In the genomic region with DNA sequence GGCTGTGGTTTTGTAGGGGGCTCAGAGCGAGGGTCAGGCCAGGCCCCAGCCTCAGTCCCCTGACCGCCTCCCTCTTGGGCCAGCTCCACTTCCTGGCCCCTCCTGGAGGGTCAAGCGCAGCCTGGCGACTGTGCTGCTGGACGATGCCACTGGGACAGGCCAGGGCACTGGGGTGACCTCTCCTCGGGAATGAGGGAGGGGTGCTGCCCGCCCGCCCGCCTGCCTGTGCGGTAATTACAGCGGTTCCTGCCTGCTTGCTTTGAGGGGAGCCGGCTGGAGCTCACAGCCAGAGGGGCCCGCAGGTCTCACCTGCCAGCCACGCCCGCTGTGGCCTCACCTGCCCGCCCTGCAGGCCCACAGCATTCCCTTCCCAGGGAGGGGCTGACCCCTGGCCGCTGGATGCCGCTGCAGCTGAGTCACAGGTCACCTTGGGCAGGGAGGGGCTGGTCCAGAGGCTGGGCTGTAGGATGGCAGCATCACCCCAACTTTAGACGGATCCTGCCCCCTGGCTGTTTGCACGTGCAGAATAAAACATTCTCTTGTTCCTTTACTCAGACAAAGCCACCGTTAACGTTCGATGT, we compare ENCODE assay signal across 8 cellular contexts.
DNase-seq lines count a peak whose midpoint lies in the region; ATAC-seq and TF ChIP-seq lines count a peak whose summit lies in the region.

No MANE protein-coding gene starts in this region.

- intact Hi-C loops in heart left ventricle (cut with DNase I) (loop anchor here in 9 of 10 donors (1.0 to 10.0 kb wide), 11 partner anchors 69 to 174 kb away; a partner anchor contains a TSS), Right ventricle myocardium inferior (cut with DNase I) (loop anchor here (5.0 to 10.0 kb wide), 2 partner anchors 74 to 121 kb away; a partner anchor contains a TSS), OCI-LY7 (cut with micrococcal nuclease; ENCODE audit: unreplicated experiment) (loop anchor here (2.0 kb wide), 1 partner anchor 127 kb away; no protein-coding TSS in a partner anchor)

- WGBS in heart left ventricle, 4 donors = 41 to 52% (median 49%) methylated on average over 15 to 23 of the region's 23 CpGs

- no peaks in the 10 kb centered on the region for H3K9me2 ChIP-seq in OCI-LY7 (ENCODE audit: insufficient read depth, low read length)

- H3K27me3 ChIP-seq in heart left ventricle = peaks cover 0 to 41% (median 12%) of the 10 kb centered on the region in 9 donors

- peaks cover 0 to 30% (median 9%) of the 10 kb centered on the region in 12 donors for H3K4me1 ChIP-seq in heart left ventricle
- no peaks in the 10 kb centered on the region for H3K4me1 ChIP-seq in OCI-LY7 (ENCODE audit: insufficient read depth, low read length, poor library complexity, severe bottlenecking)

- H3K36me3 ChIP-seq in heart left ventricle (no peaks in the 10 kb centered on the region), OCI-LY7 (ENCODE audit: insufficient read depth, low read length) (no peaks in the 10 kb centered on the region)

- no peak overlapping the region for H3K4me2 ChIP-seq in OCI-LY7 (ENCODE audit: low read length)

- ATAC-seq in heart left ventricle (peak in 2 of 4 donors; percentile 18 to 39), Right ventricle myocardium inferior (no peak), HG02973 (IDR thresholded peaks at IDR 0.05; ENCODE audit: unreplicated experiment) (no peak)
- no peak for ATAC-seq in activated CD4-positive, CD25-positive, alpha-beta regulatory T cell treated with anti-CD3 and anti-CD28 coated beads, Interleukin-2, amount 50 U/mL, for 24 hours

- H4K20me1 ChIP-seq in OCI-LY7 (ENCODE audit: insufficient read depth, low read length) = no peaks in the 10 kb centered on the region

- in situ Hi-C loops in GM13977 (cut with MboI; ENCODE audit: low pct_unique_long_range_greater_than_20kb, low sequenced_read_pairs, unreplicated experiment) = no loop called here

- POLR2A ChIA-PET in OCI-LY7 (lab: Charles Lee) = no interaction called here

- TF ChIP-seq POLR2A in heart left ventricle (IDR thresholded peaks at IDR 0.05) = no peak

- H3K27ac ChIP-seq in heart left ventricle = no peak overlapping the region
- H3K27ac ChIP-seq in OCI-LY7 (ENCODE audit: low read depth, low read length, poor library complexity, severe bottlenecking) = no peak overlapping the region

- no peaks in the 10 kb centered on the region for H3K9me3 ChIP-seq in heart left ventricle
- H3K9me3 ChIP-seq in OCI-LY7 (ENCODE audit: low read length) = no peaks in the 10 kb centered on the region

- DNase-seq in heart left ventricle = peak; percentile 41 to 65 (median 52)
- DNase-seq in Right ventricle myocardium inferior (ENCODE audit: missing footprints) = no peak
- peak; percentile 51 for DNase-seq in OCI-LY7 (ENCODE audit: low spot score)
- peak; percentile 52 for DNase-seq in fibroblast of villous mesenchyme (ENCODE audit: low read depth)
- peak; percentile 36 for DNase-seq in superior temporal gyrus (ENCODE audit: extremely low spot score)
- DNase-seq in GM13977 (ENCODE audit: low spot score) = no peak

- no TSS peak for BruUV-seq in OCI-LY7 (replicated peaks; lab: Mats Ljungman, UMichigan)

- H3K4me3 ChIP-seq in heart left ventricle = no peak overlapping the region
- no peak overlapping the region for H3K4me3 ChIP-seq in OCI-LY7 (ENCODE audit: low read depth, low read length, poor library complexity, severe bottlenecking)
- H3K4me3 ChIP-seq in fibroblast of villous mesenchyme (ENCODE audit: low read depth, low read length) = no peak overlapping the region

- CTCF ChIA-PET in OCI-LY7 (lab: Charles Lee; ENCODE audit: unreplicated experiment) = no interaction called here

- peak in 10 of 12 donors; percentile 11 to 50 (median 34) for TF ChIP-seq CTCF in heart left ventricle (IDR thresholded peaks at IDR 0.05)
- peak; percentile 69 for TF ChIP-seq CTCF in OCI-LY7 (conservative IDR thresholded peaks at IDR 0.05; ENCODE audit: low read length)
- TF ChIP-seq CTCF in fibroblast of villous mesenchyme (IDR thresholded peaks at IDR 0.05; ENCODE audit: insufficient read depth, low read depth, low read length) = peak; percentile 54
- no peak for TF ChIP-seq CTCF in GM13977 (IDR thresholded peaks at IDR 0.05; ENCODE audit: extremely low read depth, insufficient read depth, missing control alignments)

- no peaks in the 10 kb centered on the region for H3K79me2 ChIP-seq in OCI-LY7 (ENCODE audit: insufficient read depth, low read depth, low read length)

- no peak overlapping the region for H2AFZ ChIP-seq in OCI-LY7 (ENCODE audit: low read length)

Comparison
In these comparisons a context has a peak if more than half of its experiments do, and no peak if none do; other contexts are left out.
1. DNase-seq: peak in heart left ventricle (5 of 5), OCI-LY7 (single experiment), fibroblast of villous mesenchyme (single experiment) and superior temporal gyrus (single experiment); none in Right ventricle myocardium inferior (single experiment) and GM13977 (single experiment).